ENCODE assay signal across 20 cellular contexts in the genomic region with DNA sequence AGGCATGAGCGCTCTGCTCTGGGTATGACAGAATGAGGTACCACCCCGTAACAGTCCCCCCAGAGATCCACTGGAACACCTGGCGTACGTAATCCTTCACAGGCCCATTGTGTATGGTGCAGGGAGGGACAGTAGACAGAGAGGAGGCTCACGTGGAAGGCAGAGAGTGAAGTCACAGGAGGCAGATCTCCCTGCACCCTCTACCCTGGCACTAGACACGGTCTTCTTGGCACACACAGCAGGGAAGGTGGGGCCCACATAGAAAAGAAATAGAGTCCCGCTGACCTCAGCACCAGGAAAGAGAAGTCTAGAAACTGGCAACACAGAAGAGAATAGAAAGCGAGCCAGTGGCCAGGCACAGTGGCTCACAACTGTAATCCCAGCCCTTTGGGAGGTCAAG.
"Had no signal": no experiment of that assay in that cellular context is flagged by ENCODE, and none has a peak within 500 bp of the region (broad histone marks: within the 10 kb centered on the region; RNA-seq: fewer than 3 reads in every experiment).

No MANE protein-coding gene starts in this region.

- H3K4me1 Mint-ChIP-seq: brain had no signal

- ATAC-seq: activated T-cell treated with anti-CD3 and anti-CD28 coated beads, Interleukin-2, amount 50 U/mL, for 4 hours; naive thymus-derived CD4-positive, alpha-beta T cell; stimulated activated naive B cell treated with anti-CD40 and anti-IgM and Interleukin-4, amounts not matched to agents 10 μg/mL and 1 μg/mL and 100 μg/mL, for 72 hours; T-cell had no signal

- H3K9me3 ChIP-seq: pancreas, uterus had no signal

- H3K27me3 ChIP-seq: dorsolateral prefrontal cortex, hepatocyte, pancreas, sigmoid colon, spleen, uterus had no signal

- H3K27ac Mint-ChIP-seq: activated CD4-positive, alpha-beta T cell treated with anti-CD3 and anti-CD28 coated beads, Interleukin-2, amount 10 ng/mL, durations not matched to agents 7 days and 5 days; activated naive CD4-positive, alpha-beta T cell treated with anti-CD3 and anti-CD28 coated beads for 36 hours; naive thymus-derived CD4-positive, alpha-beta T cell; stimulated activated naive B cell treated with anti-CD40 and anti-IgM and Interleukin-4, amounts not matched to agents 10 μg/mL and 1 μg/mL and 100 μg/mL, for 72 hours; T-cell had no signal

- DNase-seq: activated CD4-positive, alpha-beta T cell treated with anti-CD3 and anti-CD28 coated beads, Interleukin-2, amount 10 ng/mL, durations not matched to agents 7 days and 5 days; activated CD8-positive, alpha-beta memory T cell treated with anti-CD3 and anti-CD28 coated beads, Interleukin-2, amount 50 U/mL, for 4 hours; activated naive CD4-positive, alpha-beta T cell treated with anti-CD3 and anti-CD28 coated beads for 36 hours; activated T-cell treated with anti-CD3 and anti-CD28 coated beads, Interleukin-2, amount 50 U/mL, for 4 hours; caudate nucleus; dorsolateral prefrontal cortex; foreskin fibroblast; mammary epithelial cell; naive thymus-derived CD4-positive, alpha-beta T cell; pancreas; sigmoid colon; spleen; stimulated activated CD4-positive, alpha-beta T cell treated with anti-CD3 and anti-CD28 coated beads, Interleukin-4, amount 100 ng/mL, for 4 hours; stimulated activated naive B cell treated with anti-CD40 and anti-IgM and Interleukin-4, amounts not matched to agents 10 μg/mL and 1 μg/mL and 100 μg/mL, for 72 hours; T-cell; T1000; uterus had no signal

- H3K27ac ChIP-seq: dorsolateral prefrontal cortex, hepatocyte, pancreas, spleen, thoracic aorta, uterus had no signal

- H3K4me1 ChIP-seq: pancreas, uterus had no signal

- H3K4me3 ChIP-seq: dorsolateral prefrontal cortex, hepatocyte, pancreas, sigmoid colon, spleen, thoracic aorta, uterus had no signal

- H3K4me3 Mint-ChIP-seq: activated CD4-positive, alpha-beta T cell treated with anti-CD3 and anti-CD28 coated beads, Interleukin-2, amount 10 ng/mL, durations not matched to agents 7 days and 5 days; activated naive CD4-positive, alpha-beta T cell treated with anti-CD3 and anti-CD28 coated beads for 36 hours; activated T-cell treated with anti-CD3 and anti-CD28 coated beads, Interleukin-2, amount 50 U/mL, for 4 hours; brain; stimulated activated naive B cell treated with anti-CD40 and anti-IgM and Interleukin-4, amounts not matched to agents 10 μg/mL and 1 μg/mL and 100 μg/mL, for 72 hours; T-cell had no signal

- H3K27me3 Mint-ChIP-seq: stimulated activated naive B cell treated with anti-CD40 and anti-IgM and Interleukin-4, amounts not matched to agents 10 μg/mL and 1 μg/mL and 100 μg/mL, for 72 hours; T-cell had no signal
